2 cellular contexts compared by ENCODE assay signal in genomic region chr2:28175028-28175427, GRCh38.
TF ChIP-seq lines count a peak whose summit lies in the region.

No MANE protein-coding gene starts in this region.

TF ChIP-seq in HCT116, 20 proteins besides CTCF, POLR2A, EP300 and RAD21:
- TF ChIP-seq ZBTB33 (IDR thresholded peaks at IDR 0.05; ENCODE audit: extremely low read depth, insufficient replicate concordance, low read length), result no peak
- TF ChIP-seq MAX (IDR thresholded peaks at IDR 0.05), result no peak
- no peak for TF ChIP-seq TCF7L2 (IDR thresholded peaks at IDR 0.05; ENCODE audit: borderline replicate concordance, extremely low read depth, insufficient read depth, insufficient read length)
- TF ChIP-seq JUND (IDR thresholded peaks at IDR 0.05), result no peak
- TF ChIP-seq ATF3 (IDR thresholded peaks at IDR 0.05), result no peak
- no peak for TF ChIP-seq EGR1 (IDR thresholded peaks at IDR 0.05; ENCODE audit: low read depth)
- TF ChIP-seq ELF1 (IDR thresholded peaks at IDR 0.05; ENCODE audit: borderline replicate concordance, low read depth), result no peak
- no peak for TF ChIP-seq EZH2 (IDR thresholded peaks at IDR 0.05)
- no peak for TF ChIP-seq SIN3A (IDR thresholded peaks at IDR 0.05; ENCODE audit: low read depth)
- TF ChIP-seq REST (IDR thresholded peaks at IDR 0.05; ENCODE audit: low read depth), result no peak
- TF ChIP-seq ZNF274 (IDR thresholded peaks at IDR 0.05; ENCODE audit: low read depth, low read length), result no peak
- TF ChIP-seq FOSL1 (IDR thresholded peaks at IDR 0.05; ENCODE audit: low read depth), result no peak
- TF ChIP-seq SP1 (IDR thresholded peaks at IDR 0.05; ENCODE audit: low read depth), result no peak
- TF ChIP-seq CEBPB (IDR thresholded peaks at IDR 0.05; ENCODE audit: low read depth), result no peak

TF ChIP-seq in HepG2, 621 proteins besides CTCF, POLR2A, EP300 and RAD21 (continued from another document):
- TF ChIP-seq ZNF687 (CRISPR knock-in tag; IDR thresholded peaks at IDR 0.05) (peak; percentile 58), ZNF737 (CRISPR knock-in tag; IDR thresholded peaks at IDR 0.05; ENCODE audit: borderline replicate concordance) (0 out of 2 replicates have a peak, but pooled peaks have one; percentile 53), CHCHD3 (CRISPR knock-in tag; IDR thresholded peaks at IDR 0.05) (0 out of 2 replicates have a peak, but pooled peaks have one; percentile 39), ZNF292 (CRISPR knock-in tag; IDR thresholded peaks at IDR 0.05; ENCODE audit: borderline replicate concordance, low read depth) (no peak), ZNF432 (CRISPR knock-in tag; IDR thresholded peaks at IDR 0.05; ENCODE audit: borderline replicate concordance) (no peak), STAG1 (CRISPR knock-in tag; IDR thresholded peaks at IDR 0.05) (peak; percentile 71), ZNF564 (CRISPR knock-in tag; IDR thresholded peaks at IDR 0.05) (no peak), SMC3 (IDR thresholded peaks at IDR 0.05; ENCODE audit: low read length) (peak; percentile 48; the same call in 1 of the 2 replicates)
